In the genomic region with DNA sequence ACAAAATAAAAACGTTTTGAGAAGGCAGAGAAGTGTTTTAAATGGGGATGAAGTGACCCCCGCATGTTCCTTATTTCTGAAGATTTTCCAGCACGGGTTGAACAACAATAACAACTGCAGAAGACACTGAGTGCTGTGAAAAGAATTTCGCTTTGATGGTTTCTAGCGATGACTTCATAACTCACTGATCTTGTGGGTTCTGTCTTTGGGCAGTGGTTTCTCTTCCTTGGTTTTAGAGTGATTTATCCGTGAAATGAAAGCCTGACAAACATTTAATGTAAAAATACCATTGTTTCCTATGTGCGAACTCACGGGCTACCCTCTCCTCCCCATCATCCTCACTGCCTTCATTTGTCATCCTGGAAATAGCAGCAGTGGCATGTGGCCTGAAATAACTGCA, we compare ENCODE assay signal across 28 cellular contexts.
"Had no signal": no experiment of that assay in that cellular context is flagged by ENCODE, and none has a peak within 500 bp of the region (broad histone marks: within the 10 kb centered on the region; RNA-seq: fewer than 3 reads in every experiment).

No MANE protein-coding gene starts in this region.

- H3K4me3 Mint-ChIP-seq: activated naive CD4-positive, alpha-beta T cell treated with anti-CD3 and anti-CD28 coated beads for 36 hours; activated naive CD8-positive, alpha-beta T cell treated with anti-CD3 and anti-CD28 coated beads, Interleukin-2, amount 10 ng/mL, durations not matched to agents 7 days and 5 days; immature natural killer cell; naive thymus-derived CD8-positive, alpha-beta T cell; neural progenitor cell; stimulated activated naive B cell treated with anti-CD40 and anti-IgM and Interleukin-4, amounts not matched to agents 10 μg/mL and 1 μg/mL and 100 μg/mL, for 72 hours; T-helper 17 cell had no signal

- H3K36me3 Mint-ChIP-seq: activated naive CD8-positive, alpha-beta T cell treated with anti-CD3 and anti-CD28 coated beads, Interleukin-2, amount 10 ng/mL, durations not matched to agents 7 days and 5 days; immature natural killer cell; naive thymus-derived CD8-positive, alpha-beta T cell; stimulated activated naive B cell treated with anti-CD40 and anti-IgM and Interleukin-4, amounts not matched to agents 10 μg/mL and 1 μg/mL and 100 μg/mL, for 72 hours had no signal

- H3K27me3 ChIP-seq: brain microvascular endothelial cell, hepatocyte, left lung, neural progenitor cell, right lobe of liver, testis, upper lobe of left lung had no signal

- H3K27me3 Mint-ChIP-seq: activated naive CD8-positive, alpha-beta T cell treated with anti-CD3 and anti-CD28 coated beads, Interleukin-2, amount 10 ng/mL, durations not matched to agents 7 days and 5 days; naive thymus-derived CD8-positive, alpha-beta T cell; stimulated activated naive B cell treated with anti-CD40 and anti-IgM and Interleukin-4, amounts not matched to agents 10 μg/mL and 1 μg/mL and 100 μg/mL, for 72 hours; T-helper 17 cell had no signal

- H3K4me1 ChIP-seq: left lung, neural progenitor cell, right lobe of liver, testis, upper lobe of left lung had no signal

- H3K9me3 ChIP-seq: left lung, right lobe of liver, testis, upper lobe of left lung had no signal

- H3K27ac ChIP-seq: brain microvascular endothelial cell, hepatocyte, left lung, neural progenitor cell, right lobe of liver, testis, upper lobe of left lung had no signal

- H3K36me3 ChIP-seq: brain microvascular endothelial cell, left lung, neural progenitor cell, right lobe of liver, upper lobe of left lung had no signal

- H3K27ac Mint-ChIP-seq: activated naive CD4-positive, alpha-beta T cell treated with anti-CD3 and anti-CD28 coated beads for 36 hours; activated naive CD8-positive, alpha-beta T cell treated with anti-CD3 and anti-CD28 coated beads, Interleukin-2, amount 10 ng/mL, durations not matched to agents 7 days and 5 days; immature natural killer cell; naive thymus-derived CD8-positive, alpha-beta T cell; neural progenitor cell; stimulated activated naive B cell treated with anti-CD40 and anti-IgM and Interleukin-4, amounts not matched to agents 10 μg/mL and 1 μg/mL and 100 μg/mL, for 72 hours; T-helper 17 cell had no signal

- DNase-seq: activated CD4-positive, alpha-beta T cell treated with anti-CD3 and anti-CD28 coated beads for 4 hours; activated CD4-positive, alpha-beta T cell treated with anti-CD3 and anti-CD28 coated beads, Interleukin-2, amount 50 U/mL, for 48 hours; activated CD4-positive, CD25-positive, alpha-beta regulatory T cell; activated naive CD4-positive, alpha-beta T cell treated with anti-CD3 and anti-CD28 coated beads for 36 hours; activated naive CD8-positive, alpha-beta T cell treated with anti-CD3 and anti-CD28 coated beads, Interleukin-2, amount 10 ng/mL, durations not matched to agents 7 days and 5 days; activated T-cell treated with anti-CD3 and anti-CD28 coated beads, Interleukin-2, amount 50 U/mL, for 48 hours; amniotic stem cell; brain microvascular endothelial cell; caudate nucleus; dermis blood vessel endothelial cell; effector memory CD4-positive, alpha-beta T cell; glutamatergic neuron; immature natural killer cell; kidney glomerular epithelial cell; left lung; naive thymus-derived CD8-positive, alpha-beta T cell; posterior cingulate gyrus; right lobe of liver; stimulated activated CD4-positive, alpha-beta T cell treated with anti-CD3 and anti-CD28 coated beads, Interleukin-2, amount 100 ng/mL, for 48 hours; stimulated activated CD8-positive, alpha-beta memory T cell treated with anti-CD3 and anti-CD28 coated beads, Interleukin-4, amount 100 ng/mL, for 48 hours; stimulated activated naive B cell treated with anti-CD40 and anti-IgM and Interleukin-4, amounts not matched to agents 10 μg/mL and 1 μg/mL and 100 μg/mL, for 72 hours; T-helper 17 cell; testis; upper lobe of left lung had no signal

- H3K9ac ChIP-seq: neural progenitor cell had no signal

- ATAC-seq: left lung; naive thymus-derived CD8-positive, alpha-beta T cell; right lobe of liver; stimulated activated naive B cell treated with anti-CD40 and anti-IgM and Interleukin-4, amounts not matched to agents 10 μg/mL and 1 μg/mL and 100 μg/mL, for 72 hours; T-helper 17 cell had no signal

- H3K4me3 ChIP-seq: hepatocyte, left lung, lung, neural progenitor cell, right lobe of liver, testis, upper lobe of left lung had no signal

- H2AFZ ChIP-seq: hepatocyte, neural progenitor cell had no signal

- H3K4me2 ChIP-seq: hepatocyte, neural progenitor cell had no signal

- H3K9me3 Mint-ChIP-seq: activated naive CD4-positive, alpha-beta T cell treated with anti-CD3 and anti-CD28 coated beads for 36 hours; activated naive CD8-positive, alpha-beta T cell treated with anti-CD3 and anti-CD28 coated beads, Interleukin-2, amount 10 ng/mL, durations not matched to agents 7 days and 5 days; immature natural killer cell had no signal

- FAIRE-seq: frontal cortex had no signal

- H3K79me2 ChIP-seq: hepatocyte had no signal

- H3K4me1 Mint-ChIP-seq: activated naive CD8-positive, alpha-beta T cell treated with anti-CD3 and anti-CD28 coated beads, Interleukin-2, amount 10 ng/mL, durations not matched to agents 7 days and 5 days; immature natural killer cell; naive thymus-derived CD8-positive, alpha-beta T cell; neural progenitor cell; stimulated activated naive B cell treated with anti-CD40 and anti-IgM and Interleukin-4, amounts not matched to agents 10 μg/mL and 1 μg/mL and 100 μg/mL, for 72 hours; T-helper 17 cell had no signal
